Comparison of ENCODE assay signal across 16 cellular contexts in the genomic region with DNA sequence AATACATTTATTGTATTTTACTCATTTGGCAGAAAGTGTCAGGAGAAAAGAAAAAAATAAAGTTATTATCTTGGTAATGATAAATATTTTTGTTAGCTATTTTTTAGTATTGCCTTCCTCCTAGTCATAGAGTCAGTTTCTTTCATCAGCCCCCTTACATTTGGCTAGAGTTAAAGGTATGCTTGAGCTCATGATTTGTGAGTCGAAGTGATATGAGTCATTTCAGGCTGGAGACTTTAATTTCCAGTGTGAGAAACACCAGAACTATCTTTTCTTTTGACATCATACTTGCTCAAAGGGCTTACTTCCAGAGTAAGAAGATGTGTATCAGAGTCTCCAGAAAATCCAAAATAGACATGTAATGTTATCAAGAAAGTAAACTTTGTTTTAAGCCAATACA.
DNase-seq lines count a peak whose midpoint lies in the region; ATAC-seq, FAIRE-seq and TF ChIP-seq lines count a peak whose summit lies in the region.
"Had no signal": no experiment of that assay in that cellular context is flagged by ENCODE, and none has a peak within 500 bp of the region (broad histone marks: within the 10 kb centered on the region; RNA-seq: fewer than 3 reads in every experiment).

No MANE protein-coding gene starts in this region.

- H3K27ac Mint-ChIP-seq in astrocyte (ENCODE audit: unreplicated experiment): peak overlapping the region; percentile 89
- H3K27ac Mint-ChIP-seq: CD4-positive, alpha-beta memory T cell; GM23338 had no signal

- H4K20me1 ChIP-seq in GM23248 (ENCODE audit: insufficient read depth) (no peaks in the 10 kb centered on the region), astrocyte (ENCODE audit: insufficient read depth, low read length) (no peaks in the 10 kb centered on the region), fibroblast of lung (ENCODE audit: control insufficient read depth, extremely low read depth, insufficient read depth, low read length) (no peaks in the 10 kb centered on the region)

- H3K4me3 Mint-ChIP-seq in astrocyte (ENCODE audit: unreplicated experiment): no peak overlapping the region
- H3K4me3 Mint-ChIP-seq: CD4-positive, alpha-beta memory T cell; GM23338 had no signal

- H3K4me2 ChIP-seq in GM23248 (ENCODE audit: unreplicated experiment) (no peak overlapping the region), astrocyte (ENCODE audit: low read length) (no peak overlapping the region), fibroblast of lung (ENCODE audit: extremely low read depth, insufficient read depth, low read length) (no peak overlapping the region)
- H3K4me2 ChIP-seq: GM23338 had no signal

- H3F3A ChIP-seq in GM23248 (ENCODE audit: insufficient read depth): no peaks in the 10 kb centered on the region

- H3K4me3 ChIP-seq in GM23248: no peak overlapping the region
- H3K4me3 ChIP-seq in astrocyte (ENCODE audit: insufficient read depth, low read depth, low read length): no peak overlapping the region
- H3K4me3 ChIP-seq in fibroblast of lung (replicated peaks in 1 of 4; ENCODE audit: control extremely low read depth in 1 of 4, insufficient read depth in 1 of 4, low read depth in 3 of 4, low read length in 4 of 4): no peak overlapping the region
- H3K4me3 ChIP-seq in mesodermal cell (ENCODE audit: extremely low read depth, insufficient read depth, low read length, poor library complexity, severe bottlenecking): no peak overlapping the region
- H3K4me3 ChIP-seq in left lung: no peak overlapping the region
- H3K4me3 ChIP-seq: GM23338 had no signal

- peaks cover 8% of the 10 kb centered on the region for H3K4me1 Mint-ChIP-seq in astrocyte (ENCODE audit: low read depth, unreplicated experiment)
- H3K4me1 Mint-ChIP-seq: CD4-positive, alpha-beta memory T cell had no signal

- intact Hi-C loops in left lung (cut with DNase I): no loop called here

- FAIRE-seq in astrocyte (lab: Jason Lieb, UNC): no peak
- FAIRE-seq: G401.6 had no signal

- H3K9me3 ChIP-seq in GM23248 (ENCODE audit: low read depth) (no peaks in the 10 kb centered on the region), astrocyte (ENCODE audit: insufficient read depth, low read depth, low read length) (no peaks in the 10 kb centered on the region), fibroblast of lung (ENCODE audit: control insufficient read depth, insufficient read depth, low read depth, low read length) (no peaks in the 10 kb centered on the region), mesodermal cell (ENCODE audit: control insufficient read depth, low read length) (no peaks in the 10 kb centered on the region), left lung (peaks cover 0 to 5% of the 10 kb centered on the region in 2 donors)

- ATAC-seq in HG02938 (IDR thresholded peaks at IDR 0.05; ENCODE audit: unreplicated experiment) (no peak), left lung (no peak)
- ATAC-seq: GM23338 had no signal

- H3K9ac ChIP-seq in GM23248: no peak overlapping the region
- no peak overlapping the region for H3K9ac ChIP-seq in astrocyte (ENCODE audit: low read length)
- H3K9ac ChIP-seq in fibroblast of lung (ENCODE audit: insufficient read depth, low read length): no peak overlapping the region

- TF ChIP-seq CTCF in astrocyte (IDR thresholded peaks at IDR 0.05; ENCODE audit: insufficient read depth, low read depth, low read length): no peak
- no peak for TF ChIP-seq CTCF in fibroblast of lung (conservative IDR thresholded peaks at IDR 0.05 in 1 of 2, IDR thresholded peaks at IDR 0.05 in 1 of 2; ENCODE audit: low read depth in 1 of 2, low read length in 2 of 2)
- no peak for TF ChIP-seq CTCF in left lung (IDR thresholded peaks at IDR 0.05)

- peaks cover 15% of the 10 kb centered on the region for H3K9me3 Mint-ChIP-seq in astrocyte (ENCODE audit: unreplicated experiment)

- H3K4me1 ChIP-seq in GM23248 (ENCODE audit: insufficient read depth): peaks cover 12% of the 10 kb centered on the region; the same call in 1 of the 2 replicates
- no peaks in the 10 kb centered on the region for H3K4me1 ChIP-seq in astrocyte (ENCODE audit: insufficient read depth, low read length)
- H3K4me1 ChIP-seq in fibroblast of lung (ENCODE audit: control insufficient read depth, extremely low read depth, insufficient read depth, low read length): no peaks in the 10 kb centered on the region
- peaks cover 4% of the 10 kb centered on the region for H3K4me1 ChIP-seq in mesodermal cell (ENCODE audit: control insufficient read depth, insufficient read depth, low read length, poor library complexity, severe bottlenecking)
- no peaks in the 10 kb centered on the region for H3K4me1 ChIP-seq in left lung

- in situ Hi-C loops in GM23248 (cut with MboI): no loop called here

- H3K27me3 ChIP-seq in GM23248 (replicated peaks; ENCODE audit: insufficient read depth): no peaks in the 10 kb centered on the region
- H3K27me3 ChIP-seq in astrocyte (ENCODE audit: insufficient read depth, low read length): no peaks in the 10 kb centered on the region
- H3K27me3 ChIP-seq in fibroblast of lung (ENCODE audit: control insufficient read depth, insufficient read depth, low read length): no peaks in the 10 kb centered on the region
- H3K27me3 ChIP-seq in left lung: no peaks in the 10 kb centered on the region

- H3K79me2 ChIP-seq in GM23248 (ENCODE audit: insufficient read depth): no peaks in the 10 kb centered on the region
- H3K79me2 ChIP-seq in astrocyte (ENCODE audit: insufficient read depth, low read length): no peaks in the 10 kb centered on the region
- no peaks in the 10 kb centered on the region for H3K79me2 ChIP-seq in fibroblast of lung (ENCODE audit: control insufficient read depth, insufficient read depth, low read length)

- H2AFZ ChIP-seq in GM23248 (no peak overlapping the region), astrocyte (ENCODE audit: low read depth, low read length) (no peak overlapping the region), fibroblast of lung (ENCODE audit: low read length) (no peak overlapping the region)
- H2AFZ ChIP-seq: GM23338 had no signal

- no peaks in the 10 kb centered on the region for H3K36me3 Mint-ChIP-seq in astrocyte (ENCODE audit: low read depth, unreplicated experiment)
- H3K36me3 Mint-ChIP-seq: CD4-positive, alpha-beta memory T cell had no signal

- H3K27me3 Mint-ChIP-seq in astrocyte (ENCODE audit: low read depth, unreplicated experiment): no peaks in the 10 kb centered on the region
- H3K27me3 Mint-ChIP-seq: CD4-positive, alpha-beta memory T cell had no signal

- H3K9me2 ChIP-seq in GM23248 (ENCODE audit: insufficient read depth): 0 out of 2 replicates have a peak, but pooled peaks cover 4% of the 10 kb centered on the region

- 0% methylated on average over 1 of the region's 1 CpG for WGBS in GM23248 (ENCODE audit: low coverage in 1 of 2, low lambda C conversion rate in 2 of 2, missing lambda C conversion rate in 2 of 2), 2 experiments
- WGBS in mesodermal cell (ENCODE audit: insufficient coverage in 2 of 2), 2 experiments: no CpG with 5 or more reads among the region's 1 CpG

- H3K27ac ChIP-seq in GM23248 (peak overlapping the region; percentile 28; the same call in 1 of the 2 replicates), astrocyte (ENCODE audit: low read depth, low read length) (no peak overlapping the region), fibroblast of lung (ENCODE audit: insufficient read depth, low read length) (no peak overlapping the region), mesodermal cell (ENCODE audit: low read depth, low read length, severe bottlenecking) (peak overlapping the region; percentile 41), left lung (no peak overlapping the region)

- no peaks in the 10 kb centered on the region for H3K36me3 ChIP-seq in GM23248 (ENCODE audit: low read depth)
- H3K36me3 ChIP-seq in astrocyte (ENCODE audit: insufficient read depth, low read length): no peaks in the 10 kb centered on the region
- H3K36me3 ChIP-seq in fibroblast of lung (ENCODE audit: control insufficient read depth, insufficient read depth, low read length): no peaks in the 10 kb centered on the region
- no peaks in the 10 kb centered on the region for H3K36me3 ChIP-seq in mesodermal cell (ENCODE audit: control insufficient read depth, insufficient read depth, low read length)
- H3K36me3 ChIP-seq in left lung: no peaks in the 10 kb centered on the region

- DNase-seq in GM23248 (peak; percentile 72), astrocyte (ENCODE audit: low read depth) (peak; percentile 2), fibroblast of lung (ENCODE audit: low read depth in 2 of 2) (peak; percentile 14 to 61), left lung (no peak), NOMO-1 treated with DMSO at 0.1 percent for 48 hours (lab: John Stamatoyannopoulos, UW; ENCODE audit: unreplicated experiment) (no peak)
- DNase-seq: CD4-positive, alpha-beta memory T cell; DMS79 treated with DMSO at 0.1 percent for 48 hours; KG1; NCI-H1092; NCI-H226; NCI-H526 treated with DMSO at 0.1 percent for 48 hours; OCI-M1 had no signal

Comparison
In these comparisons a context has a peak if more than half of its experiments do, and no peak if none do; other contexts are left out.
1. DNase-seq: peak in GM23248 (single experiment), astrocyte (single experiment) and fibroblast of lung (2 of 2); none in left lung (0 of 2) and NOMO-1 treated with DMSO at 0.1 percent for 48 hours (single experiment).
2. H3K27ac ChIP-seq: peak in GM23248 (single experiment) and mesodermal cell (single experiment); none in astrocyte (single experiment), fibroblast of lung (single experiment) and left lung (0 of 2).